In genomic region chr17:43832976-43833829, GRCh38 we compare ENCODE assay signal across 8 cellular contexts. TPM values are rescaled to one million over a fixed set of nuclear protein-coding genes. Genes with fewer than 3 reads are reported as not detected.
DNase-seq lines count a peak whose midpoint lies in the region; TF ChIP-seq lines count a peak whose summit lies in the region.

TSS of gene MPP3 (minus strand) at chr17:43833146. CDS start at chr17:43831906, 1,240 bp downstream.

- no peaks in the 10 kb centered on the region for H3K9me3 ChIP-seq in skeletal muscle satellite cell (replicated peaks; ENCODE audit: low read length)

- H3K36me3 ChIP-seq in skeletal muscle satellite cell (ENCODE audit: insufficient read depth, low read length), result peaks cover 26% of the 10 kb centered on the region

- peak within 1 kb of the TSS; percentile 82 for H3K27ac ChIP-seq in VCaP

- TF ChIP-seq CTCF in VCaP (conservative IDR thresholded peaks at IDR 0.05), result no peak

- peak within 1 kb of the TSS; percentile 75 for H3K4me3 ChIP-seq in skeletal muscle satellite cell (ENCODE audit: low read length)

- DNase-seq in ELF-1 (ENCODE audit: low read depth, low spot score) (peak; percentile 31), NCI-H1092 treated with DMSO at 0.1 percent for 48 hours (lab: John Stamatoyannopoulos, UW) (peak; percentile 51), cerebellar cortex (ENCODE audit: low spot score) (peak; percentile 70), inferior parietal cortex (ENCODE audit: extremely low spot score) (peak; percentile 43), NK-92 (lab: John Stamatoyannopoulos, UW; ENCODE audit: unreplicated experiment) (no peak), NCI-H2107 treated with DMSO at 0.1 percent for 48 hours (lab: John Stamatoyannopoulos, UW; ENCODE audit: unreplicated experiment) (no peak)

- peaks cover 4% of the 10 kb centered on the region for H3K27me3 ChIP-seq in skeletal muscle satellite cell (ENCODE audit: control insufficient read depth, insufficient read depth, low read length)

- peak within 1 kb of the TSS; percentile 98 for H3K4me2 ChIP-seq in skeletal muscle satellite cell (ENCODE audit: low read length)

- peak within 1 kb of the TSS; percentile 69 for H3K9ac ChIP-seq in skeletal muscle satellite cell (ENCODE audit: low read depth, low read length)

- H3K4me1 ChIP-seq in skeletal muscle satellite cell (ENCODE audit: control insufficient read depth, insufficient read depth, low read length), result peaks cover 16% of the 10 kb centered on the region

RNA-seq across cellular contexts. Expression of gene MPP3, which starts in this region (rescaled TPM):
- 10.0 and 10.4 TPM in 2 replicates for total RNA-seq in skeletal muscle satellite cell (2012; rRNA removed)

Comparison
In these comparisons a context has a peak if more than half of its experiments do, and no peak if none do; other contexts are left out.
1. DNase-seq: peak in ELF-1 (single experiment), NCI-H1092 treated with DMSO at 0.1 percent for 48 hours (single experiment), cerebellar cortex (single experiment) and inferior parietal cortex (single experiment); none in NK-92 (single experiment) and NCI-H2107 treated with DMSO at 0.1 percent for 48 hours (single experiment).